In the genomic region with DNA sequence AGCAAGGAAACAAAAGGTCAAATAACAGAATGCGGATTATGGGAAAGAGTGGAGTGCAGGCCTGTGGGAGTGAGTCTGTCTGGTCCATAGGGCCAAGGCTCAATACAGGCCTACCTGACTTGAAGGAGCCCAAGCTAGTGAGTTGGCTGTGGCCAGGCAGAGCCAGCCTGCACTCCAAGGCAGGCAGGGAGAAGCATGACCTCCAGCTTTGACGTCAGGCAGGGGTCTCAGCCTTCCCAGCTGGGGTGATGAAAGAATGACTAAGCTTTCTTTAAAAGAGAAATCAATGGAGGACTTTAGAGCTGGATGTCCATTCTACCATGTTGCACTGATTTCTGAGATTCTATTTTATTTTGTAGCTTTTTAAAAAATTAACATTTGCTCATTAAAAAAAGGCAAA, we compare ENCODE assay signal across 1 cellular context.
TF ChIP-seq lines count a peak whose summit lies in the region.

No MANE protein-coding gene starts in this region.

TF ChIP-seq in K562, 482 proteins besides CTCF, POLR2A, EP300 and RAD21 (continued from another document):
- TF ChIP-seq, protein P1, sequence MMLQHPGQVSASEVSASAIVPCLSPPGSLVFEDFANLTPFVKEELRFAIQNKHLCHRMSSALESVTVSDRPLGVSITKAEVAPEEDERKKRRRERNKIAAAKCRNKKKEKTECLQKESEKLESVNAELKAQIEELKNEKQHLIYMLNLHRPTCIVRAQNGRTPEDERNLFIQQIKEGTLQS (IDR thresholded peaks at IDR 0.05): peak; percentile 27; the same call in 1 of the 2 replicates
- TF ChIP-seq, protein P1 (CRISPR knock-in tag; conservative IDR thresholded peaks at IDR 0.05): no peak
- TF ChIP-seq NFE2 (IDR thresholded peaks at IDR 0.05; ENCODE audit: low read depth) (peak; percentile 7; the same call in 1 of the 2 replicates), ZNF174 (CRISPR knock-in tag; IDR thresholded peaks at IDR 0.05) (no peak)
TF ChIP-seq in K562: peak in this region for 2.
